In genomic region chr12:83690465-83690864, GRCh38 we compare ENCODE assay signal across 29 cellular contexts.
"Had no signal": no experiment of that assay in that cellular context is flagged by ENCODE, and none has a peak within 500 bp of the region (broad histone marks: within the 10 kb centered on the region; RNA-seq: fewer than 3 reads in every experiment).

No MANE protein-coding gene starts in this region.

- H3K27me3 ChIP-seq: left lung, neural progenitor cell, neutrophil, ovary, right atrium auricular region, right lobe of liver, suprapubic skin, tibial nerve, vagina had no signal

- H3K27me3 Mint-ChIP-seq: naive B cell; stimulated activated naive CD8-positive, alpha-beta T cell treated with anti-CD3 and anti-CD28 coated beads, Interleukin-15, Interleukin-2, amounts not matched to agents 100 ng/mL and 50 ng/mL, for 24 hours; type B pancreatic cell had no signal

- H3K4me2 ChIP-seq: neural progenitor cell, smooth muscle cell had no signal

- H3K4me3 Mint-ChIP-seq: mesothelial cell of epicardium; naive B cell; natural killer cell; nephron progenitor cell; neural progenitor cell; stimulated activated naive CD8-positive, alpha-beta T cell treated with anti-CD3 and anti-CD28 coated beads, Interleukin-15, Interleukin-2, amounts not matched to agents 100 ng/mL and 50 ng/mL, for 24 hours; type B pancreatic cell had no signal

- H3K27ac ChIP-seq: left lung, lower lobe of right lung, neural progenitor cell, neutrophil, ovary, right atrium auricular region, right lobe of liver, suprapubic skin, thoracic aorta, tibial nerve, vagina had no signal

- H3K36me3 ChIP-seq: left lung, lower lobe of right lung, neural progenitor cell, neutrophil, ovary, right atrium auricular region, right lobe of liver, suprapubic skin, thoracic aorta, tibial nerve, vagina had no signal

- DNase-seq: hippocampal formation; kidney; left colon; left lung; lower lobe of right lung; mesendoderm; naive B cell; natural killer cell; nephron progenitor cell; occipital lobe; ovary; right lobe of liver; stimulated activated CD4-positive, alpha-beta T cell treated with anti-CD3 and anti-CD28 coated beads, Interleukin-1b, Interleukin-23, amount 100 ng/mL, for 48 hours; stimulated activated CD4-positive, alpha-beta T cell treated with anti-CD3 and anti-CD28 coated beads, Interleukin-2, amount 100 ng/mL, for 48 hours; stimulated activated CD4-positive, alpha-beta T cell treated with anti-CD3 and anti-CD28 coated beads, Interleukin-4, amount 100 ng/mL, for 4 hours; stimulated activated CD8-positive, alpha-beta memory T cell treated with anti-CD3 and anti-CD28 coated beads, Interleukin-4, amount 100 ng/mL, for 48 hours; stimulated activated naive CD4-positive, alpha-beta T cell had no signal

- H3K27ac Mint-ChIP-seq: mesothelial cell of epicardium; naive B cell; natural killer cell; nephron progenitor cell; neural progenitor cell; progenitor cell of endocrine pancreas; stimulated activated naive CD8-positive, alpha-beta T cell treated with anti-CD3 and anti-CD28 coated beads, Interleukin-15, Interleukin-2, amounts not matched to agents 100 ng/mL and 50 ng/mL, for 24 hours; type B pancreatic cell had no signal

- H3K36me3 Mint-ChIP-seq: naive B cell, neural progenitor cell, type B pancreatic cell had no signal

- H2AFZ ChIP-seq: neural progenitor cell had no signal

- H3K4me1 ChIP-seq: left lung, lower lobe of right lung, neural progenitor cell, right atrium auricular region, right lobe of liver, suprapubic skin, tibial nerve, vagina had no signal

- H3K4me1 Mint-ChIP-seq: mesothelial cell of epicardium, naive B cell, natural killer cell, nephron progenitor cell, neural progenitor cell had no signal

- ATAC-seq: left colon, left lung, lower lobe of right lung, natural killer cell, right lobe of liver had no signal

- H3K4me3 ChIP-seq: left lung, lower lobe of right lung, neural progenitor cell, ovary, right atrium auricular region, right lobe of liver, smooth muscle cell, suprapubic skin, thoracic aorta, tibial nerve, vagina had no signal

- H3K9me3 ChIP-seq: lower lobe of right lung, neutrophil, ovary, right atrium auricular region, right lobe of liver, suprapubic skin, thoracic aorta, vagina had no signal
